In genomic region chr17:17151055-17151454, GRCh38 we compare ENCODE assay signal across 12 cellular contexts. TPM values are rescaled to one million over a fixed set of nuclear protein-coding genes. Genes with fewer than 3 reads are reported as not detected.
DNase-seq lines count a peak whose midpoint lies in the region; ATAC-seq and TF ChIP-seq lines count a peak whose summit lies in the region.
"Had no signal": no experiment of that assay in that cellular context is flagged by ENCODE, and none has a peak within 500 bp of the region (broad histone marks: within the 10 kb centered on the region; RNA-seq: fewer than 3 reads in every experiment).

No MANE protein-coding gene starts in this region.

- intact Hi-C loops in esophagus muscularis mucosa (cut with DNase I) = loop anchor here (5.0 to 10.0 kb wide), 2 partner anchors 86 to 146 kb away; partner anchors contain the start of gene FLCN

- 91% methylated on average over 5 of the region's 5 CpGs for WGBS in esophagus muscularis mucosa

- no peak for TF ChIP-seq CTCF in esophagus muscularis mucosa (IDR thresholded peaks at IDR 0.05)

- H3K9me3 ChIP-seq in SJSA1 (replicated peaks) (no peaks in the 10 kb centered on the region), esophagus muscularis mucosa (no peaks in the 10 kb centered on the region), SJCRH30 (replicated peaks) (no peaks in the 10 kb centered on the region)
- H3K9me3 ChIP-seq: BE2C had no signal

- peak overlapping the region; percentile 83 for H3K27ac Mint-ChIP-seq in activated T-cell treated with anti-CD3 and anti-CD28 coated beads, Interleukin-2, amount 50 U/mL, for 24 hours

- no peaks in the 10 kb centered on the region for H3K27me3 Mint-ChIP-seq in activated T-cell treated with anti-CD3 and anti-CD28 coated beads, Interleukin-2, amount 50 U/mL, for 24 hours

- TF ChIP-seq EP300 in esophagus muscularis mucosa (IDR thresholded peaks at IDR 0.05) = no peak

- DNase-seq in activated T-cell treated with anti-CD3 and anti-CD28 coated beads, Interleukin-2, amount 50 U/mL, for 24 hours = no peak
- DNase-seq in activated T-cell treated with anti-CD3 and anti-CD28 coated beads, Interleukin-2, amount 50 U/mL, for 1 hour = no peak
- DNase-seq in SJSA1 (ENCODE audit: low read depth in 1 of 2, low spot score in 2 of 2) (peak; percentile 78), esophagus muscularis mucosa (ENCODE audit: extremely low spot score) (no peak), ureter (ENCODE audit: low spot score) (no peak), SK-N-DZ (ENCODE audit: low spot score) (no peak), SJCRH30 (no peak)
- DNase-seq in stimulated activated naive CD8-positive, alpha-beta T cell treated with anti-CD3 and anti-CD28 coated beads, Interleukin-15, Interleukin-2, amounts not matched to agents 100 U/mL and 50 U/mL, for 24 hours = no peak
- DNase-seq: activated CD4-positive, CD25-positive, alpha-beta regulatory T cell treated with anti-CD3 and anti-CD28 coated beads, Interleukin-2, amount 50 U/mL, for 72 hours; BE2C; head of caudate nucleus; NCI-H2029 treated with DMSO at 0.1 percent for 48 hours had no signal

- no peaks in the 10 kb centered on the region for H3K9me3 Mint-ChIP-seq in activated T-cell treated with anti-CD3 and anti-CD28 coated beads, Interleukin-2, amount 50 U/mL, for 24 hours

- H3K36me3 ChIP-seq in SJSA1 (peaks cover 91% of the 10 kb centered on the region), esophagus muscularis mucosa (peaks cover 37 to 82% (median 77%) of the 10 kb centered on the region in 4 donors), SJCRH30 (peaks cover 91% of the 10 kb centered on the region)

- H3K4me1 ChIP-seq in SJSA1 (replicated peaks) = peaks cover 62% of the 10 kb centered on the region
- peaks cover 19 to 36% (median 26%) of the 10 kb centered on the region in 4 donors for H3K4me1 ChIP-seq in esophagus muscularis mucosa
- no peaks in the 10 kb centered on the region for H3K4me1 ChIP-seq in SJCRH30
- H3K4me1 ChIP-seq: BE2C had no signal

- ATAC-seq in stimulated activated naive CD8-positive, alpha-beta T cell treated with anti-CD3 and anti-CD28 coated beads, Interleukin-15, Interleukin-2, amounts not matched to agents 100 U/mL and 50 U/mL, for 24 hours = peak; percentile 33

- H3K27ac ChIP-seq in SJSA1 (peak overlapping the region; percentile 92), esophagus muscularis mucosa (replicated peaks in 1 of 4) (peak overlapping the region; percentile 66 to 79 (median 75)), SJCRH30 (no peak overlapping the region)

- no peak overlapping the region for H3K4me3 ChIP-seq in SJSA1
- no peak overlapping the region for H3K4me3 ChIP-seq in esophagus muscularis mucosa
- no peak overlapping the region for H3K4me3 ChIP-seq in SJCRH30

- no peaks in the 10 kb centered on the region for H3K27me3 ChIP-seq in SJSA1 (replicated peaks)
- no peaks in the 10 kb centered on the region for H3K27me3 ChIP-seq in esophagus muscularis mucosa
- no peaks in the 10 kb centered on the region for H3K27me3 ChIP-seq in SJCRH30
- H3K27me3 ChIP-seq: BE2C had no signal

- TF ChIP-seq POLR2A in esophagus muscularis mucosa (IDR thresholded peaks at IDR 0.05; ENCODE audit: low read depth) = no peak

- peaks cover 53% of the 10 kb centered on the region for H3K4me1 Mint-ChIP-seq in activated T-cell treated with anti-CD3 and anti-CD28 coated beads, Interleukin-2, amount 50 U/mL, for 24 hours (ENCODE audit: low read depth)

- no peak overlapping the region for H3K4me3 Mint-ChIP-seq in activated T-cell treated with anti-CD3 and anti-CD28 coated beads, Interleukin-2, amount 50 U/mL, for 24 hours

- peaks cover 92% of the 10 kb centered on the region for H3K36me3 Mint-ChIP-seq in activated T-cell treated with anti-CD3 and anti-CD28 coated beads, Interleukin-2, amount 50 U/mL, for 24 hours (ENCODE audit: low read depth)

RNA-seq across cellular contexts. Expression of gene PLD6, which starts 55.1 kb away (rescaled TPM):
- total RNA-seq in SJSA1 (2014; rRNA removed; shearing (Covaris generic)) = 1.0 and 1.1 TPM in 2 replicates
- total RNA-seq in esophagus muscularis mucosa (10 to 100 TPM in 1 of 4 donors, 1 to 10 TPM in 3; 3.1 to 13.7 (median 6.9) TPM), ureter (4.9 TPM)
- 26.9 TPM in 2 replicates for polyA plus RNA-seq in SK-N-DZ (2014; cell fraction: cytosol; rRNA removed)
- 9.1 and 12.6 TPM in 2 replicates for polyA plus RNA-seq in SK-N-DZ (2014; cell fraction: nucleus; rRNA removed)
- 26.0 and 26.2 TPM in 2 replicates for total RNA-seq in SJCRH30 (2014; rRNA removed; shearing (Covaris generic))

Comparison
In these comparisons a context has a peak if more than half of its experiments do, and no peak if none do; other contexts are left out.
1. DNase-seq: peak in SJSA1 (2 of 2); none in activated T-cell treated with anti-CD3 and anti-CD28 coated beads, Interleukin-2, amount 50 U/mL, for 24 hours (single experiment), activated T-cell treated with anti-CD3 and anti-CD28 coated beads, Interleukin-2, amount 50 U/mL, for 1 hour (single experiment), esophagus muscularis mucosa (single experiment), stimulated activated naive CD8-positive, alpha-beta T cell treated with anti-CD3 and anti-CD28 coated beads, Interleukin-15, Interleukin-2, amounts not matched to agents 100 U/mL and 50 U/mL, for 24 hours (single experiment), ureter (single experiment), SK-N-DZ (single experiment) and SJCRH30 (0 of 2).